Comparison of ENCODE assay signal across 24 cellular contexts in genomic region chr1:76802094-76802493, GRCh38.
"Had no signal": no experiment of that assay in that cellular context is flagged by ENCODE, and none has a peak within 500 bp of the region (broad histone marks: within the 10 kb centered on the region; RNA-seq: fewer than 3 reads in every experiment).

No MANE protein-coding gene starts in this region.

- H3K27me3 ChIP-seq: ascending aorta, dorsolateral prefrontal cortex, left lung, neutrophil, sigmoid colon, testis, transverse colon had no signal

- H3K4me3 ChIP-seq: ascending aorta, coronary artery, dorsolateral prefrontal cortex, left lung, lung, sigmoid colon, testis, transverse colon had no signal

- DNase-seq: activated CD4-positive, alpha-beta memory T cell treated with anti-CD3 and anti-CD28 coated beads for 36 hours; activated CD4-positive, alpha-beta T cell treated with anti-CD3 and anti-CD28 coated beads, Interleukin-2, amount 10 ng/mL, durations not matched to agents 24 days and 14 days; activated CD4-positive, CD25-positive, alpha-beta regulatory T cell treated with anti-CD3 and anti-CD28 coated beads, Interleukin-2, amount 50 U/mL, for 72 hours; activated CD8-positive, alpha-beta memory T cell treated with anti-CD3 and anti-CD28 coated beads, Interleukin-2, amount 50 U/mL, for 4 hours; activated effector memory CD4-positive, alpha-beta T cell treated with anti-CD3 and anti-CD28 coated beads, Interleukin-2, amount 50 U/mL, for 16 hours; activated naive CD4-positive, alpha-beta T cell treated with anti-CD3 and anti-CD28 coated beads for 36 hours; activated naive CD8-positive, alpha-beta T cell treated with anti-CD3 and anti-CD28 coated beads, Interleukin-2, amount 10 ng/mL, durations not matched to agents 7 days and 5 days; activated T-cell treated with anti-CD3 and anti-CD28 coated beads, Interleukin-2, amount 50 U/mL, for 1 hour; dorsolateral prefrontal cortex; effector memory CD4-positive, alpha-beta T cell; kidney glomerular epithelial cell; left lung; naive B cell; nephron progenitor cell; sigmoid colon; small intestine; stimulated activated naive CD4-positive, alpha-beta T cell; T-helper 9 cell; testis; transverse colon had no signal

- H3K27ac ChIP-seq: ascending aorta, coronary artery, dorsolateral prefrontal cortex, left lung, neutrophil, sigmoid colon, testis, transverse colon had no signal

- H3K9me3 ChIP-seq: ascending aorta, left lung, neutrophil, sigmoid colon, testis, transverse colon had no signal

- H3K4me1 ChIP-seq: ascending aorta, left lung, sigmoid colon, testis, transverse colon had no signal

- H3K36me3 ChIP-seq: ascending aorta, left lung, neutrophil, sigmoid colon, transverse colon had no signal

- ATAC-seq: left lung had no signal
